Comparison of ENCODE assay signal across 20 cellular contexts in the genomic region with DNA sequence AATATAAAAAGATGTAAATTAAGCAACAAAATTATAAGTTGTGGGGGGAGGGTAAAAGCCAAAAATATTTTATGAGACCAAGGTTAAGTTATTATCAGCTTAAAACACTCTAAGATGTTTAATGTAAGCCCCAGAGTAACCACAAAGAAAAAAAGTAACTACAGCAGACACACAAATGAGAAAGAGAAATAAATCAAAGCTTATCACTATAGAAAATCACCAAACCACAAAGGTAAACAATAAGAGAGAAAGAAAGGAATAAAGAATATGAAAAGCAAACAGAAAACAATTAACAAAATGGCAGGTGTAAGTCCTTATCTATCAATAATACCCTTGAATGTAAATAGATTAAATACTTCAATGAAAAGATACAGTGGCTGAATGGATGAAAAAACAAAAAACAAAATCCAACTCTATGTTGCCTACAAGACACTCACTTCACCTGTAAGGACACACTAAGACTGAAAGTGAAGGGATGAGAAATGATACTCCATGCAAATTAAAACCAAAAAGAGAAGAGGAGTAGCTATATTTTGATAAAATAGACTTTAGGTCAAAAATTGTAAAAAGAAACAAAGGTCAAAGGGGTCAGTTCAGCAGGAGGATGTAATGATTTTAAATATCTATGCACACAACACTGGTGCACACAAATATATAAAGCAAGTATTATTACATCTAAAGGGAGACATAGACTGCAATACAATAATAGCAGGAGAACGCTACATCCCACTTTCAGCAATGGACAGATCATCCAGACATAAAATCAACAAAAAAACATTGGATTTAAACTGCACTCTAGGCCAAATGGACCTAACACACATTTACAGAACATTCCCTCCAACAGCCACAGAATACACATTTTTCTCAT.
DNase-seq lines count a peak whose midpoint lies in the region; ATAC-seq, FAIRE-seq and TF ChIP-seq lines count a peak whose summit lies in the region.
"Had no signal": no experiment of that assay in that cellular context is flagged by ENCODE, and none has a peak within 500 bp of the region (broad histone marks: within the 10 kb centered on the region; RNA-seq: fewer than 3 reads in every experiment).

No MANE protein-coding gene starts in this region.

- H2AFZ ChIP-seq in Karpas-422 (ENCODE audit: low read length), result no peak overlapping the region
- H2AFZ ChIP-seq in PC-3 (ENCODE audit: low read length), result no peak overlapping the region

- ATAC-seq in GM18502 (IDR thresholded peaks at IDR 0.05; ENCODE audit: poor library complexity, unreplicated experiment) (peak; percentile 71), GM21423 (IDR thresholded peaks at IDR 0.05; ENCODE audit: unreplicated experiment) (peak; percentile 46), PC-3 (no peak), HG03342 (IDR thresholded peaks at IDR 0.05; ENCODE audit: unreplicated experiment) (no peak), upper lobe of right lung (no peak)
- ATAC-seq: stimulated activated naive CD8-positive, alpha-beta T cell treated with anti-CD3 and anti-CD28 coated beads, Interleukin-15, Interleukin-2, amounts not matched to agents 100 U/mL and 50 U/mL, for 24 hours had no signal

- H3K36me3 ChIP-seq in Karpas-422 (ENCODE audit: insufficient read depth, low read length) (peaks cover 21% of the 10 kb centered on the region; the same call in 1 of the 2 replicates), PC-3 (ENCODE audit: low read depth, low read length) (peaks cover 28% of the 10 kb centered on the region), upper lobe of right lung (peaks cover 28% of the 10 kb centered on the region)

- H3K4me2 ChIP-seq in Karpas-422 (ENCODE audit: low read depth, low read length, poor library complexity, severe bottlenecking) (peak overlapping the region; percentile 17), PC-3 (ENCODE audit: low read length) (no peak overlapping the region)
- H3K4me2 ChIP-seq: BLaER1 treated with 17β-estradiol and CSF1 and Interleukin-3, amounts not matched to agents 10 nM and 100 nM had no signal

- H3F3A ChIP-seq in PC-3 (ENCODE audit: low read length, unreplicated experiment), result no peaks in the 10 kb centered on the region

- no peaks in the 10 kb centered on the region for H3K27me3 ChIP-seq in Karpas-422 (ENCODE audit: low read length)
- no peaks in the 10 kb centered on the region for H3K27me3 ChIP-seq in PC-3 (ENCODE audit: low read length)
- H3K27me3 ChIP-seq in upper lobe of right lung, result no peaks in the 10 kb centered on the region
- H3K27me3 ChIP-seq: BLaER1 treated with 17β-estradiol and CSF1 and Interleukin-3, amounts not matched to agents 10 nM and 100 nM had no signal

- intact Hi-C loops in PC-3 (cut with micrococcal nuclease) (no loop called here), upper lobe of right lung (cut with DNase I) (no loop called here)

- no TSS peak for BruUV-seq in PC-3 (replicated peaks; lab: Mats Ljungman, UMichigan)

- no peak overlapping the region for H3K4me3 ChIP-seq in Karpas-422 (ENCODE audit: low read length)
- no peak overlapping the region for H3K4me3 ChIP-seq in PC-3 (ENCODE audit: low read length)
- H3K4me3 ChIP-seq in upper lobe of right lung, result no peak overlapping the region
- H3K4me3 ChIP-seq: BLaER1 treated with 17β-estradiol and CSF1 and Interleukin-3, amounts not matched to agents 10 nM and 100 nM had no signal

- TF ChIP-seq CTCF in PC-3 (conservative IDR thresholded peaks at IDR 0.05; ENCODE audit: low read depth, low read length), result no peak
- TF ChIP-seq CTCF in upper lobe of right lung (IDR thresholded peaks at IDR 0.05), result no peak

- POLR2A ChIA-PET in PC-3 (lab: Charles Lee; ENCODE audit: unreplicated experiment), result interaction anchor here (0.9 kb wide), 1 partner anchor 80 kb away, joined by 4 read pairs; the partner anchor contains the start of gene PTPN2

- H4K20me1 ChIP-seq in Karpas-422 (ENCODE audit: insufficient read depth, low read depth, low read length) (no peaks in the 10 kb centered on the region), PC-3 (ENCODE audit: low read length) (no peaks in the 10 kb centered on the region)

- H3K9me3 ChIP-seq in Karpas-422 (ENCODE audit: low read length), result no peaks in the 10 kb centered on the region
- peaks cover 14% of the 10 kb centered on the region for H3K9me3 ChIP-seq in PC-3 (ENCODE audit: low read length)
- H3K9me3 ChIP-seq in upper lobe of right lung, result no peaks in the 10 kb centered on the region

- CTCF ChIA-PET in PC-3 (lab: Charles Lee), result no interaction called here

- H3K9me2 ChIP-seq in Karpas-422 (replicated peaks; ENCODE audit: insufficient read depth, low read length), result no peaks in the 10 kb centered on the region
- no peaks in the 10 kb centered on the region for H3K9me2 ChIP-seq in PC-3 (replicated peaks; ENCODE audit: low read length)

- peaks cover 55% of the 10 kb centered on the region for H3K79me2 ChIP-seq in Karpas-422 (ENCODE audit: low read length)
- H3K79me2 ChIP-seq in PC-3 (ENCODE audit: low read length), result peaks cover 8% of the 10 kb centered on the region; the same call in 1 of the 2 replicates

- H3K9ac ChIP-seq in Karpas-422 (ENCODE audit: low read length) (no peak overlapping the region), PC-3 (ENCODE audit: low read length) (no peak overlapping the region)
- H3K9ac ChIP-seq: BLaER1 treated with 17β-estradiol and CSF1 and Interleukin-3, amounts not matched to agents 10 nM and 100 nM had no signal

- peak; percentile 23 for FAIRE-seq in endometrium (lab: Jason Lieb, UNC)
- FAIRE-seq: frontal cortex had no signal

- H3K4me1 ChIP-seq in Karpas-422 (ENCODE audit: low read length) (peaks cover 19% of the 10 kb centered on the region), PC-3 (ENCODE audit: insufficient read depth, low read length) (no peaks in the 10 kb centered on the region), upper lobe of right lung (no peaks in the 10 kb centered on the region)

- H3K27ac ChIP-seq in Karpas-422 (ENCODE audit: low read length) (no peak overlapping the region), PC-3 (ENCODE audit: low read length) (no peak overlapping the region), upper lobe of right lung (no peak overlapping the region)
- H3K27ac ChIP-seq: BLaER1 treated with 17β-estradiol and CSF1 and Interleukin-3, amounts not matched to agents 10 nM and 100 nM had no signal

- DNase-seq in Karpas-422 (no peak), RKO (ENCODE audit: low spot score) (no peak), PC-3 (no peak), upper lobe of right lung (no peak)
- DNase-seq: activated CD4-positive, alpha-beta memory T cell treated with anti-CD3 and anti-CD28 coated beads for 36 hours; activated effector memory CD4-positive, alpha-beta T cell treated with anti-CD3 and anti-CD28 coated beads, Interleukin-2, amount 50 U/mL, for 16 hours; EL; endodermal cell; KBM-7; NCI-H187 treated with DMSO at 0.1 percent for 48 hours; NK-92 treated with Interleukin-12 subunit alpha and Interleukin-12 subunit beta, amount 100 ng/mL, for 24 hours; nucleus accumbens; SIG-M5; stimulated activated naive CD8-positive, alpha-beta T cell treated with anti-CD3 and anti-CD28 coated beads, Interleukin-15, Interleukin-2, amounts not matched to agents 100 U/mL and 50 U/mL, for 24 hours had no signal

Comparison
In these comparisons a context has a peak if more than half of its experiments do, and no peak if none do; other contexts are left out.
1. ATAC-seq: peak in GM18502 (single experiment) and GM21423 (single experiment); none in PC-3 (single experiment), HG03342 (single experiment) and upper lobe of right lung (single experiment).